ENCODE assay signal across 14 cellular contexts in genomic region chr1:223709598-223709997, GRCh38. TPM values are rescaled to one million over a fixed set of nuclear protein-coding genes. Genes with fewer than 3 reads are reported as not detected.
DNase-seq lines count a peak whose midpoint lies in the region; ATAC-seq and TF ChIP-seq lines count a peak whose summit lies in the region.
"Had no signal": no experiment of that assay in that cellular context is flagged by ENCODE, and none has a peak within 500 bp of the region (broad histone marks: within the 10 kb centered on the region; RNA-seq: fewer than 3 reads in every experiment).

No MANE protein-coding gene starts in this region.

- H3K27me3 ChIP-seq in left ventricle myocardium inferior (ENCODE audit: low read depth) = no peaks in the 10 kb centered on the region
- H3K27me3 ChIP-seq in SK-N-SH (ENCODE audit: insufficient read depth) = no peaks in the 10 kb centered on the region
- no peaks in the 10 kb centered on the region for H3K27me3 ChIP-seq in upper lobe of right lung
- H3K27me3 ChIP-seq: transverse colon had no signal

- no peak for TF ChIP-seq EP300 in SK-N-SH (IDR thresholded peaks at IDR 0.05; ENCODE audit: borderline replicate concordance in 1 of 2, low read depth in 1 of 2, low read length in 1 of 2)

- intact Hi-C loops in left ventricle myocardium inferior (cut with micrococcal nuclease) = no loop called here
- intact Hi-C loops in cardiac septum (cut with DNase I) = loop anchor here (2.0 to 10.0 kb wide), 2 partner anchors 135 to 405 kb away; partner anchors contain the start of genes FBXO28 and TP53BP2
- intact Hi-C loops in upper lobe of right lung (cut with DNase I) = no loop called here

- peaks cover 5% of the 10 kb centered on the region for H3K27me3 Mint-ChIP-seq in activated naive CD8-positive, alpha-beta T cell treated with anti-CD3 and anti-CD28 coated beads for 36 hours

- no peaks in the 10 kb centered on the region for H3K9me3 Mint-ChIP-seq in activated naive CD8-positive, alpha-beta T cell treated with anti-CD3 and anti-CD28 coated beads for 36 hours
- H3K9me3 Mint-ChIP-seq: IgD-negative memory B cell had no signal

- H3K4me3 Mint-ChIP-seq in activated naive CD8-positive, alpha-beta T cell treated with anti-CD3 and anti-CD28 coated beads for 36 hours = no peak overlapping the region

- peaks cover 6% of the 10 kb centered on the region; the same call in 1 of the 2 replicates for H4K20me1 ChIP-seq in SK-N-SH (ENCODE audit: insufficient read depth)

- ATAC-seq in upper lobe of right lung = no peak
- no peak for ATAC-seq in GM19328 (IDR thresholded peaks at IDR 0.05; ENCODE audit: unreplicated experiment)

- H3K4me1 Mint-ChIP-seq in activated naive CD8-positive, alpha-beta T cell treated with anti-CD3 and anti-CD28 coated beads for 36 hours = peaks cover 17% of the 10 kb centered on the region

- DNase-seq in left ventricle myocardium inferior (no peak), cardiac septum (ENCODE audit: low spot score) (no peak), SK-N-SH (no peak), fibroblast of gingiva (ENCODE audit: low read depth) (peak; percentile 56), upper lobe of right lung (no peak), GF-D8 (lab: John Stamatoyannopoulos, UW) (no peak)
- no peak for DNase-seq in activated naive CD8-positive, alpha-beta T cell treated with anti-CD3 and anti-CD28 coated beads for 36 hours
- DNase-seq: activated CD4-positive, alpha-beta T cell treated with anti-CD3 and anti-CD28 coated beads, Interleukin-2, amount 50 U/mL, for 48 hours; activated naive CD4-positive, alpha-beta T cell treated with anti-CD3 and anti-CD28 coated beads, Interleukin-2, amount 50 U/mL, for 16 hours; transverse colon had no signal

- H3K4me1 ChIP-seq in left ventricle myocardium inferior (peaks cover 87% of the 10 kb centered on the region), SK-N-SH (ENCODE audit: control insufficient read depth in 1 of 2, insufficient read depth in 2 of 2, low read depth in 1 of 2, low read length in 1 of 2) (peaks cover 23 to 61% of the 10 kb centered on the region in 2 experiments), upper lobe of right lung (peaks cover 53% of the 10 kb centered on the region)

- H2AFZ ChIP-seq in SK-N-SH (ENCODE audit: low read depth) = no peak overlapping the region

- TF ChIP-seq RAD21 in SK-N-SH (IDR thresholded peaks at IDR 0.05; ENCODE audit: low read length) = peak; percentile 16; the same call in 1 of the 2 replicates

- peaks cover 37% of the 10 kb centered on the region for H3F3A ChIP-seq in SK-N-SH (replicated peaks; ENCODE audit: insufficient read depth)

- POLR2A ChIA-PET in SK-N-SH (lab: Yijun Ruan, JAX) = no interaction called here

- H3K9me3 ChIP-seq in left ventricle myocardium inferior (replicated peaks) = no peaks in the 10 kb centered on the region
- no peaks in the 10 kb centered on the region for H3K9me3 ChIP-seq in SK-N-SH
- no peaks in the 10 kb centered on the region for H3K9me3 ChIP-seq in upper lobe of right lung
- H3K9me3 ChIP-seq: transverse colon had no signal

- no peak overlapping the region for H3K9ac ChIP-seq in SK-N-SH

- H3K27ac Mint-ChIP-seq in activated naive CD8-positive, alpha-beta T cell treated with anti-CD3 and anti-CD28 coated beads for 36 hours = no peak overlapping the region

- H3K79me2 ChIP-seq in SK-N-SH (ENCODE audit: insufficient read depth) = peaks cover 32% of the 10 kb centered on the region

- peak overlapping the region; percentile 86 for H3K27ac ChIP-seq in left ventricle myocardium inferior (replicated peaks)
- peak overlapping the region in 1 of 2 experiments; percentile 97; a peak in 1 of 4 replicates for H3K27ac ChIP-seq in SK-N-SH (ENCODE audit: low read depth in 2 of 2, low read length in 1 of 2)
- no peak overlapping the region for H3K27ac ChIP-seq in upper lobe of right lung

- WGBS in SK-N-SH (ENCODE audit: low lambda C conversion rate) = 55% methylated on average over 3 of the region's 3 CpGs

- peak; percentile 49 for TF ChIP-seq CTCF in left ventricle myocardium inferior (IDR thresholded peaks at IDR 0.05; ENCODE audit: borderline replicate concordance)
- TF ChIP-seq CTCF in SK-N-SH (IDR thresholded peaks at IDR 0.05) = peak; percentile 77
- peak; percentile 28 for TF ChIP-seq CTCF in upper lobe of right lung (IDR thresholded peaks at IDR 0.05)

- 0 out of 2 replicates have a peak overlapping the region, but pooled peaks have one; percentile 68 for H3K4me2 ChIP-seq in SK-N-SH

- no peaks in the 10 kb centered on the region for H3K36me3 Mint-ChIP-seq in activated naive CD8-positive, alpha-beta T cell treated with anti-CD3 and anti-CD28 coated beads for 36 hours
- H3K36me3 Mint-ChIP-seq: IgD-negative memory B cell had no signal

- CTCF ChIA-PET in SK-N-SH (lab: Yijun Ruan, JAX) = interaction anchor here (1.9 to 4.8 kb wide), 3 partner anchors 11 to 53 kb away, joined by 7 to 110 read pairs (median 13); no protein-coding TSS in a partner anchor

- H3K36me3 ChIP-seq in left ventricle myocardium inferior (no peaks in the 10 kb centered on the region), SK-N-SH (replicated peaks in 1 of 2; ENCODE audit: control insufficient read depth in 1 of 2, insufficient read depth in 2 of 2, low read length in 1 of 2) (no peaks in the 10 kb centered on the region), upper lobe of right lung (no peaks in the 10 kb centered on the region)
- H3K36me3 ChIP-seq: transverse colon had no signal

- H3K9me2 ChIP-seq in SK-N-SH = no peaks in the 10 kb centered on the region

- H3K4me3 ChIP-seq in left ventricle myocardium inferior (no peak overlapping the region), SK-N-SH (ENCODE audit: low read depth in 2 of 2, low read length in 1 of 2) (no peak overlapping the region), upper lobe of right lung (no peak overlapping the region)
- H3K4me3 ChIP-seq: transverse colon had no signal

TF ChIP-seq in SK-N-SH, 30 proteins besides CTCF, POLR2A, EP300 and RAD21:
- TF ChIP-seq SMC3 (IDR thresholded peaks at IDR 0.05; ENCODE audit: low read depth, low read length) (0 out of 2 replicates have a peak, but pooled peaks have one; percentile 5), NRF1 (IDR thresholded peaks at IDR 0.05; ENCODE audit: low read depth, low read length) (no peak), TEAD4 (IDR thresholded peaks at IDR 0.05; ENCODE audit: borderline replicate concordance, insufficient read depth) (no peak), RXRA (IDR thresholded peaks at IDR 0.05; ENCODE audit: borderline replicate concordance, low read depth) (no peak), EZH2phosphoT487 (IDR thresholded peaks at IDR 0.05; ENCODE audit: borderline replicate concordance, low read depth) (no peak), POLR2AphosphoS5 (IDR thresholded peaks at IDR 0.05; ENCODE audit: low read depth, low read length) (no peak)
TF ChIP-seq in SK-N-SH: peak in this region for 1.

RNA-seq across cellular contexts. Expression of gene CAPN2, which starts 2.7 kb away (rescaled TPM):
- 65.3 TPM for total RNA-seq in left ventricle myocardium inferior
- 80.0 TPM for total RNA-seq in cardiac septum
- polyA plus RNA-seq in SK-N-SH (2012; rRNA removed) = 208 and 209 TPM in 2 replicates
- 177 and 181 TPM in 2 replicates for polyA plus RNA-seq in SK-N-SH (2012; cell fraction: cytosol; rRNA removed)
- polyA plus RNA-seq in SK-N-SH (2012; cell fraction: nucleus; rRNA removed) = 432 and 454 TPM in 2 replicates
- 306 TPM for total RNA-seq in upper lobe of right lung
- total RNA-seq in activated naive CD8-positive, alpha-beta T cell treated with anti-CD3 and anti-CD28 coated beads for 36 hours = 10 to 100 TPM; 23.6 to 24.3 TPM

RNA-seq across cellular contexts. Expression of gene CAPN8, which starts 44.1 kb away (rescaled TPM):
- total RNA-seq in left ventricle myocardium inferior (not detected), cardiac septum (not detected), upper lobe of right lung (83.5 TPM)
- not detected in 2 replicates for polyA plus RNA-seq in SK-N-SH (2012; rRNA removed)
- polyA plus RNA-seq in SK-N-SH (2012; cell fraction: cytosol; rRNA removed) = not detected in 2 replicates
- polyA plus RNA-seq in SK-N-SH (2012; cell fraction: nucleus; rRNA removed) = 0.04 and 0.11 TPM in 2 replicates
- total RNA-seq in activated naive CD8-positive, alpha-beta T cell treated with anti-CD3 and anti-CD28 coated beads for 36 hours = not detected
- total RNA-seq: NCI-H460, pulmonary artery endothelial cell had no signal
- polyA plus RNA-seq: IgD-negative memory B cell had no signal

Comparison
In these comparisons a context has a peak if more than half of its experiments do, and no peak if none do; other contexts are left out.
1. RNA of gene CAPN8, which starts 44.1 kb away (total RNA-seq): 83.5 TPM in upper lobe of right lung (single experiment); not detected in left ventricle myocardium inferior (single experiment), not detected in cardiac septum (single experiment) and not detected in activated naive CD8-positive, alpha-beta T cell treated with anti-CD3 and anti-CD28 coated beads for 36 hours; every median in the first group is over 10 times any median in the second.
2. Peak in every context shown above with its lines, with median percentiles within 50 percentile points of each other: CTCF ChIP-seq.